8 cellular contexts compared by ENCODE assay signal in genomic region chr18:59988098-59988706, GRCh38.
DNase-seq lines count a peak whose midpoint lies in the region; ATAC-seq and TF ChIP-seq lines count a peak whose summit lies in the region.

No MANE protein-coding gene starts in this region.

- DNase-seq in NCI-H2107 treated with DMSO at 0.1 percent for 48 hours (lab: John Stamatoyannopoulos, UW; ENCODE audit: unreplicated experiment) (peak; percentile 66), NCI-H2107 (lab: John Stamatoyannopoulos, UW) (no peak), OCI-M1 (lab: John Stamatoyannopoulos, UW) (peak; percentile 69), left ventricle myocardium inferior (no peak), spleen (no peak), NCI-H1048 (lab: John Stamatoyannopoulos, UW) (no peak)
- peak; percentile 74 for DNase-seq in activated naive CD4-positive, alpha-beta T cell treated with anti-CD3 and anti-CD28 coated beads for 36 hours

- no peak overlapping the region for H3K4me3 ChIP-seq in left ventricle myocardium inferior
- H3K4me3 ChIP-seq in spleen, result no peak overlapping the region

- H3K4me1 Mint-ChIP-seq in activated naive CD4-positive, alpha-beta T cell treated with anti-CD3 and anti-CD28 coated beads for 36 hours (ENCODE audit: low read depth), result no peaks in the 10 kb centered on the region

- TF ChIP-seq POLR2A in spleen (IDR thresholded peaks at IDR 0.05), result no peak

- peaks cover 40% of the 10 kb centered on the region for H3K27me3 ChIP-seq in left ventricle myocardium inferior (ENCODE audit: low read depth)
- H3K27me3 ChIP-seq in spleen (replicated peaks in 1 of 7), result peaks cover 0 to 25% (median 0%) of the 10 kb centered on the region in 7 donors

- H3K27me3 Mint-ChIP-seq in activated naive CD4-positive, alpha-beta T cell treated with anti-CD3 and anti-CD28 coated beads for 36 hours (ENCODE audit: low read depth), result peaks cover 18% of the 10 kb centered on the region

- H3K36me3 Mint-ChIP-seq in activated naive CD4-positive, alpha-beta T cell treated with anti-CD3 and anti-CD28 coated beads for 36 hours (ENCODE audit: low read depth), result no peaks in the 10 kb centered on the region

- H3K27ac Mint-ChIP-seq in activated naive CD4-positive, alpha-beta T cell treated with anti-CD3 and anti-CD28 coated beads for 36 hours, result no peak overlapping the region

- no peak overlapping the region for H3K4me3 Mint-ChIP-seq in activated naive CD4-positive, alpha-beta T cell treated with anti-CD3 and anti-CD28 coated beads for 36 hours

- intact Hi-C loops in activated naive CD4-positive, alpha-beta T cell treated with anti-CD3 and anti-CD28 coated beads for 36 hours (cut with micrococcal nuclease), result loop anchor here (1.0 to 10.0 kb wide), 5 partner anchors 151 to 1907 kb away; partner anchors contain the start of gene RNF152
- intact Hi-C loops in left ventricle myocardium inferior (cut with micrococcal nuclease), result no loop called here
- intact Hi-C loops in spleen (cut with DNase I; ENCODE audit: low total_unique reads), result no loop called here

- H3K9me3 Mint-ChIP-seq in activated naive CD4-positive, alpha-beta T cell treated with anti-CD3 and anti-CD28 coated beads for 36 hours, result no peaks in the 10 kb centered on the region

- CTCF ChIA-PET in activated naive CD4-positive, alpha-beta T cell treated with anti-CD3 and anti-CD28 coated beads for 36 hours (lab: Charles Lee), result interaction anchor here (0.6 to 3.3 kb wide), 24 partner anchors 8 to 1515 kb away, joined by 3 to 20 read pairs (median 4); no protein-coding TSS in a partner anchor

- H3K27ac ChIP-seq in left ventricle myocardium inferior (replicated peaks) (no peak overlapping the region), spleen (no peak overlapping the region)

- peak; percentile 92 for TF ChIP-seq CTCF in left ventricle myocardium inferior (IDR thresholded peaks at IDR 0.05; ENCODE audit: borderline replicate concordance)
- TF ChIP-seq CTCF in spleen (IDR thresholded peaks at IDR 0.05 in 8 of 11, conservative IDR thresholded peaks at IDR 0.05 in 3 of 11), result peak; percentile 68 to 90 (median 83)

- WGBS in spleen, 5 donors, result 19 to 23% (median 20%) methylated on average over 5 of the region's 5 CpGs

- peak; percentile 63 for ATAC-seq in HG03378 (IDR thresholded peaks at IDR 0.05; ENCODE audit: unreplicated experiment)

- no peaks in the 10 kb centered on the region for H3K4me1 ChIP-seq in left ventricle myocardium inferior
- no peaks in the 10 kb centered on the region for H3K4me1 ChIP-seq in spleen

- H3K9me3 ChIP-seq in left ventricle myocardium inferior (replicated peaks), result no peaks in the 10 kb centered on the region
- H3K9me3 ChIP-seq in spleen, result no peaks in the 10 kb centered on the region

- no peaks in the 10 kb centered on the region for H3K36me3 ChIP-seq in left ventricle myocardium inferior
- H3K36me3 ChIP-seq in spleen, result no peaks in the 10 kb centered on the region

Comparison
In these comparisons a context has a peak if more than half of its experiments do, and no peak if none do; other contexts are left out.
1. DNase-seq: peak in NCI-H2107 treated with DMSO at 0.1 percent for 48 hours (single experiment), OCI-M1 (single experiment) and activated naive CD4-positive, alpha-beta T cell treated with anti-CD3 and anti-CD28 coated beads for 36 hours (single experiment); none in NCI-H2107 (single experiment), left ventricle myocardium inferior (single experiment), spleen (single experiment) and NCI-H1048 (single experiment).